Comparison of ENCODE assay signal across 10 cellular contexts in the genomic region with DNA sequence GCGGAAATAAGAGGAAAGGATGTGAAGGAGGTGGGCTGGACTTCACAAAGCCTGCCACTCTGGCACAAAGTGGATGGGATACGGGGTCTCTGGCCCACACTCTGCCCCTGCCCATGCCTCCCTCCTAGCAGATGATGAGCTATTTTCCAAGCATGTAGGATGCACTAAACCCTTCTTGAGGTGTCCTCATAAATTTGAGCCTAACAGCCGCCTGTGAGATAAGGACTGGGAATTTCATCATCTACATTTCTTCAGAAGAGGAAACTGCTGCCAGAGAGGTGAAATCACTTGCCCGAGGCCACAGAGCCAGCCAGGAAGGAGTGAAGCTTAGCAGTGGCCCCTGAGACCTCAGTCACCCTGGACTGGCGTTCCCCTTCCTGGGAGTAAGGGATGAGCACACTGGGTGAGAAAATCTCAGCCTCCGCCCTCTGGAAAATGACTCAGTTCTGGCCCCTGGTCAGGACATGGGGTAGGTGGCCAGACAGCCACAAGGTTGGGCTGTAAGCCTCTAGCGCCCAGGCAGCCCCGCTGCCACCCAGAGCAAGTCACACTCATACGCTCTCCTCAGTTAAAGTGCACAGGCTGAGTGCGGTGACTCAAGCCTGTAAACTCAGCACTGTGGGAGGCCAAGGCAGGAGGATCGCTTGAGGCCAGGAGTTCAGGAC. TPM values are rescaled to one million over a fixed set of nuclear protein-coding genes. Genes with fewer than 3 reads are reported as not detected.
DNase-seq lines count a peak whose midpoint lies in the region; ATAC-seq and TF ChIP-seq lines count a peak whose summit lies in the region.
"Had no signal": no experiment of that assay in that cellular context is flagged by ENCODE, and none has a peak within 500 bp of the region (broad histone marks: within the 10 kb centered on the region; RNA-seq: fewer than 3 reads in every experiment).

No MANE protein-coding gene starts in this region.

- ATAC-seq in activated naive CD8-positive, alpha-beta T cell treated with anti-CD3 and anti-CD28 coated beads, Interleukin-2, amount 50 U/mL, for 24 hours, result peak; percentile 67
- ATAC-seq in T-helper 17 cell, result peak; percentile 40

- peaks cover 4% of the 10 kb centered on the region for H3K27me3 Mint-ChIP-seq in activated naive CD8-positive, alpha-beta T cell treated with anti-CD3 and anti-CD28 coated beads, Interleukin-2, amount 50 U/mL, for 24 hours
- peaks cover 5% of the 10 kb centered on the region for H3K27me3 Mint-ChIP-seq in activated naive CD8-positive, alpha-beta T cell treated with anti-CD3 and anti-CD28 coated beads for 36 hours
- peaks cover 11% of the 10 kb centered on the region for H3K27me3 Mint-ChIP-seq in T-helper 17 cell
- H3K27me3 Mint-ChIP-seq in endodermal cell (ENCODE audit: insufficient read depth), result peaks cover 1% of the 10 kb centered on the region

- H3K27ac ChIP-seq in right atrium auricular region, result peak overlapping the region; percentile 82 to 86
- H3K27ac ChIP-seq in uterus, result peak overlapping the region; percentile 58 to 74
- H3K27ac ChIP-seq in endodermal cell (ENCODE audit: low read depth, low read length), result no peak overlapping the region
- H3K27ac ChIP-seq in coronary artery, result peak overlapping the region in 1 of 2 donors; percentile 42

- no peaks in the 10 kb centered on the region for H3K4me1 Mint-ChIP-seq in activated naive CD8-positive, alpha-beta T cell treated with anti-CD3 and anti-CD28 coated beads, Interleukin-2, amount 50 U/mL, for 24 hours
- no peaks in the 10 kb centered on the region for H3K4me1 Mint-ChIP-seq in activated naive CD8-positive, alpha-beta T cell treated with anti-CD3 and anti-CD28 coated beads for 36 hours
- H3K4me1 Mint-ChIP-seq in T-helper 17 cell (no peaks in the 10 kb centered on the region), endodermal cell (peaks cover 9% of the 10 kb centered on the region)

- intact Hi-C loops in uterus (cut with DNase I; ENCODE audit: low total_unique reads), result no loop called here

- H3K27me3 ChIP-seq in right atrium auricular region, result no peaks in the 10 kb centered on the region
- no peaks in the 10 kb centered on the region for H3K27me3 ChIP-seq in uterus
- no peaks in the 10 kb centered on the region for H3K27me3 ChIP-seq in endodermal cell (ENCODE audit: control insufficient read depth, insufficient read depth, low read length, poor library complexity, severe bottlenecking)

- no peaks in the 10 kb centered on the region for H3K36me3 Mint-ChIP-seq in activated naive CD8-positive, alpha-beta T cell treated with anti-CD3 and anti-CD28 coated beads, Interleukin-2, amount 50 U/mL, for 24 hours (ENCODE audit: low read depth)
- H3K36me3 Mint-ChIP-seq in activated naive CD8-positive, alpha-beta T cell treated with anti-CD3 and anti-CD28 coated beads for 36 hours, result no peaks in the 10 kb centered on the region
- H3K36me3 Mint-ChIP-seq in T-helper 17 cell (ENCODE audit: low read depth) (no peaks in the 10 kb centered on the region), endodermal cell (ENCODE audit: low read depth) (no peaks in the 10 kb centered on the region)

- no peaks in the 10 kb centered on the region for H3K9me3 Mint-ChIP-seq in activated naive CD8-positive, alpha-beta T cell treated with anti-CD3 and anti-CD28 coated beads, Interleukin-2, amount 50 U/mL, for 24 hours
- H3K9me3 Mint-ChIP-seq in activated naive CD8-positive, alpha-beta T cell treated with anti-CD3 and anti-CD28 coated beads for 36 hours, result no peaks in the 10 kb centered on the region
- no peaks in the 10 kb centered on the region for H3K9me3 Mint-ChIP-seq in endodermal cell

- peaks cover 0 to 70% of the 10 kb centered on the region in 2 donors for H3K4me1 ChIP-seq in right atrium auricular region
- H3K4me1 ChIP-seq in uterus, result peaks cover 0 to 8% of the 10 kb centered on the region in 2 donors
- peaks cover 6% of the 10 kb centered on the region for H3K4me1 ChIP-seq in endodermal cell (ENCODE audit: control insufficient read depth, insufficient read depth, low read length)

- H3K4me3 Mint-ChIP-seq in activated naive CD8-positive, alpha-beta T cell treated with anti-CD3 and anti-CD28 coated beads, Interleukin-2, amount 50 U/mL, for 24 hours, result no peak overlapping the region
- H3K4me3 Mint-ChIP-seq in activated naive CD8-positive, alpha-beta T cell treated with anti-CD3 and anti-CD28 coated beads for 36 hours, result no peak overlapping the region
- H3K4me3 Mint-ChIP-seq in T-helper 17 cell (no peak overlapping the region), endodermal cell (no peak overlapping the region)

- DNase-seq in activated naive CD8-positive, alpha-beta T cell treated with anti-CD3 and anti-CD28 coated beads, Interleukin-2, amount 50 U/mL, for 24 hours, result no peak
- no peak for DNase-seq in activated naive CD8-positive, alpha-beta T cell treated with anti-CD3 and anti-CD28 coated beads for 36 hours
- no peak for DNase-seq in T-helper 17 cell
- DNase-seq in right atrium auricular region (ENCODE audit: low spot score), result peak; percentile 74
- peak; percentile 79 to 88 for DNase-seq in uterus
- DNase-seq in endodermal cell, result no peak
- no peak for DNase-seq in activated T-cell treated with anti-CD3 and anti-CD28 coated beads for 4 hours
- no peak for DNase-seq in coronary artery (ENCODE audit: low spot score)
- DNase-seq: NCI-H1694, small intestine had no signal

- no peak for TF ChIP-seq CTCF in right atrium auricular region (IDR thresholded peaks at IDR 0.05)
- no peak for TF ChIP-seq CTCF in uterus (IDR thresholded peaks at IDR 0.05)
- no peak for TF ChIP-seq CTCF in endodermal cell (conservative IDR thresholded peaks at IDR 0.05)
- TF ChIP-seq CTCF in coronary artery (IDR thresholded peaks at IDR 0.05), result no peak

- 87 to 91% methylated on average over 9 to 11 of the region's 11 CpGs for WGBS in endodermal cell (ENCODE audit: insufficient coverage in 1 of 2, insufficient read length in 1 of 2), 2 experiments

- no peak overlapping the region for H3K9ac ChIP-seq in endodermal cell (ENCODE audit: extremely low read depth, low read length, poor library complexity, severe bottlenecking)

- H3K27ac Mint-ChIP-seq in activated naive CD8-positive, alpha-beta T cell treated with anti-CD3 and anti-CD28 coated beads, Interleukin-2, amount 50 U/mL, for 24 hours, result no peak overlapping the region
- no peak overlapping the region for H3K27ac Mint-ChIP-seq in activated naive CD8-positive, alpha-beta T cell treated with anti-CD3 and anti-CD28 coated beads for 36 hours
- H3K27ac Mint-ChIP-seq in T-helper 17 cell (no peak overlapping the region), endodermal cell (no peak overlapping the region)

- H3K9me3 ChIP-seq in T-helper 17 cell (ENCODE audit: control insufficient read depth, low read length, poor library complexity, severe bottlenecking) (no peaks in the 10 kb centered on the region), right atrium auricular region (no peaks in the 10 kb centered on the region), uterus (no peaks in the 10 kb centered on the region), endodermal cell (ENCODE audit: control insufficient read depth, low read length) (no peaks in the 10 kb centered on the region)

- H3K36me3 ChIP-seq in right atrium auricular region (no peaks in the 10 kb centered on the region), uterus (no peaks in the 10 kb centered on the region), endodermal cell (ENCODE audit: control insufficient read depth, insufficient read depth, low read length) (no peaks in the 10 kb centered on the region)

- TF ChIP-seq POLR2A in uterus (IDR thresholded peaks at IDR 0.05), result no peak

- H3K4me3 ChIP-seq in right atrium auricular region (no peak overlapping the region), uterus (no peak overlapping the region), endodermal cell (ENCODE audit: low read length) (no peak overlapping the region), coronary artery (no peak overlapping the region)

RNA-seq across cellular contexts. Expression of a gene that starts 27.9 kb away (rescaled TPM):
- not detected for total RNA-seq in activated naive CD8-positive, alpha-beta T cell treated with anti-CD3 and anti-CD28 coated beads for 36 hours
- not detected for total RNA-seq in T-helper 17 cell
- 1,000 to 10,000 TPM; 6,650 to 9,762 TPM for total RNA-seq in right atrium auricular region
- total RNA-seq in uterus, result 1 to 10 TPM in 2 of 4 donors, not detected in 2; 1.8 to 2.5 TPM
- 1 to 10 TPM; 1.4 to 2.6 TPM for total RNA-seq in endodermal cell
- 0.68 TPM for polyA plus RNA-seq in endodermal cell (2013, experiment 1 of 2)
- polyA plus RNA-seq in endodermal cell (2013, experiment 2 of 2), result 1.1 TPM

RNA-seq across cellular contexts. Expression of a gene that starts 48.6 kb away (rescaled TPM):
- total RNA-seq in activated naive CD8-positive, alpha-beta T cell treated with anti-CD3 and anti-CD28 coated beads for 36 hours, result under 1 TPM; 0.06 to 0.16 TPM
- 1 to 10 TPM in 1 of 2 donors, under 1 TPM in 1; 0.67 to 1.4 TPM for total RNA-seq in T-helper 17 cell
- 1 to 10 TPM in 1 of 2 donors, under 1 TPM in 1; 0.94 to 3.1 TPM for total RNA-seq in right atrium auricular region
- total RNA-seq in uterus, result 10 to 100 TPM in 1 of 4 donors, 1 to 10 TPM in 1, not detected in 2; 4.9 to 10.7 TPM
- total RNA-seq in endodermal cell, result under 1 TPM; 0.15 to 0.24 TPM
- polyA plus RNA-seq in endodermal cell (2013, experiment 1 of 2), result 2.4 TPM
- 2.0 TPM for polyA plus RNA-seq in endodermal cell (2013, experiment 2 of 2)

RNA-seq across cellular contexts. Expression of a gene that starts 59.0 kb away (rescaled TPM):
- 10 to 100 TPM; 54.9 to 55.8 TPM for total RNA-seq in activated naive CD8-positive, alpha-beta T cell treated with anti-CD3 and anti-CD28 coated beads for 36 hours
- total RNA-seq in T-helper 17 cell (10 to 100 TPM; 42.7 to 44.8 TPM), right atrium auricular region (1 to 10 TPM; 7.5 to 8.5 TPM), uterus (10 to 100 TPM in 2 of 4 donors, 1 to 10 TPM in 2; 5.3 to 19.8 (median 13.0) TPM), endodermal cell (not detected)
- not detected for polyA plus RNA-seq in endodermal cell (2013, experiment 1 of 2)
- polyA plus RNA-seq in endodermal cell (2013, experiment 2 of 2), result not detected

Comparison
In these comparisons a context has a peak if more than half of its experiments do, and no peak if none do; other contexts are left out.
1. DNase-seq: peak in right atrium auricular region (single experiment) and uterus (2 of 2); none in activated naive CD8-positive, alpha-beta T cell treated with anti-CD3 and anti-CD28 coated beads, Interleukin-2, amount 50 U/mL, for 24 hours (single experiment), activated naive CD8-positive, alpha-beta T cell treated with anti-CD3 and anti-CD28 coated beads for 36 hours (single experiment), T-helper 17 cell (0 of 3), endodermal cell (single experiment), activated T-cell treated with anti-CD3 and anti-CD28 coated beads for 4 hours (single experiment) and coronary artery (single experiment).
2. RNA of a gene that starts 27.9 kb away (total RNA-seq): 6,650 to 9,762 TPM in right atrium auricular region; 1.4 to 2.6 TPM in endodermal cell, 1.8 to 2.5 TPM in uterus, not detected in activated naive CD8-positive, alpha-beta T cell treated with anti-CD3 and anti-CD28 coated beads for 36 hours and not detected in T-helper 17 cell; every median in the first group is over 1,000 times any median in the second.
3. RNA of a gene that starts 59.0 kb away (total RNA-seq): 54.9 to 55.8 TPM in activated naive CD8-positive, alpha-beta T cell treated with anti-CD3 and anti-CD28 coated beads for 36 hours, 42.7 to 44.8 TPM in T-helper 17 cell, 5.3 to 19.8 TPM in uterus and 7.5 to 8.5 TPM in right atrium auricular region; not detected in endodermal cell; every median in the first group is over 4 times any median in the second.